ENCODE assay signal across 32 cellular contexts in the genomic region with DNA sequence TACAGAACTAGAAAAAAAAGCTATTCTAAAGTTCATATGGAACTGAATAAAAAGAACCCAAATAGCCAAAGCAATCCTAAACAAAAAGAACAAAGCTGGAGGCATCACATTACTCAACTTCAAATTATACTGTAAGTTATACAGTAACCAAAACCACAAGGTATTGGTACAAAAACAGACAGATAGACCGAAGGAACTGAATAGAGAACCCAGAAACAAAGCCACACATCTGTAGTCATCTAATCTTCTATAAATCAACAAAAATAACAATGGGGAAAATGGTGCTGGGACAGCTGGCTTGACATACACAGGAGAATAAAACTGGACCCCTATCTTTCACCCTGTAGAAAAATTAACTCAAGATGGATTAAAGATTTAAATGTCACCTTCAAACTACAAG. TPM values are rescaled to one million over a fixed set of nuclear protein-coding genes. Genes with fewer than 3 reads are reported as not detected.
"Had no signal": no experiment of that assay in that cellular context is flagged by ENCODE, and none has a peak within 500 bp of the region (broad histone marks: within the 10 kb centered on the region; RNA-seq: fewer than 3 reads in every experiment).

No MANE protein-coding gene starts in this region.

- DNase-seq: activated B cell treated with CpG ODN at 0.5 μM for 24 hours; activated CD4-positive, alpha-beta memory T cell treated with anti-CD3 and anti-CD28 coated beads for 36 hours; activated CD4-positive, alpha-beta T cell treated with anti-CD3 and anti-CD28 coated beads for 4 hours; activated CD4-positive, alpha-beta T cell treated with anti-CD3 and anti-CD28 coated beads, Interleukin-2, amount 10 ng/mL, durations not matched to agents 24 days and 14 days; activated CD4-positive, alpha-beta T cell treated with anti-CD3 and anti-CD28 coated beads, Interleukin-2, amount 50 U/mL, for 1 hour; activated CD4-positive, alpha-beta T cell treated with anti-CD3 and anti-CD28 coated beads, Interleukin-2, amount 50 U/mL, for 4 hours; activated CD4-positive, CD25-positive, alpha-beta regulatory T cell treated with anti-CD3 and anti-CD28 coated beads, Interleukin-2, amount 50 U/mL, for 72 hours; activated CD8-positive, alpha-beta memory T cell treated with anti-CD3 and anti-CD28 coated beads, Interleukin-2, amount 10 ng/mL, durations not matched to agents 7 days and 5 days; activated CD8-positive, alpha-beta memory T cell treated with anti-CD3 and anti-CD28 coated beads, Interleukin-2, amount 50 U/mL, for 48 hours; activated CD8-positive, alpha-beta T cell treated with anti-CD3 and anti-CD28 coated beads for 36 hours; activated effector memory CD4-positive, alpha-beta T cell treated with Interleukin-2 at 50 U/mL for 16 hours; activated gamma-delta T cell; activated naive CD4-positive, alpha-beta T cell treated with anti-CD3 and anti-CD28 coated beads, Interleukin-2, amount 10 ng/mL, durations not matched to agents 7 days and 5 days; activated naive CD4-positive, alpha-beta T cell treated with Interleukin-2 at 50 U/mL for 16 hours; activated naive CD8-positive, alpha-beta T cell treated with anti-CD3 and anti-CD28 coated beads, Interleukin-2, amount 10 ng/mL, durations not matched to agents 7 days and 5 days; activated naive CD8-positive, alpha-beta T cell treated with anti-CD3 and anti-CD28 coated beads, Interleukin-2, amount 50 U/mL, for 24 hours; activated T-cell treated with anti-CD3 and anti-CD28 coated beads, Interleukin-2, amount 50 U/mL, for 24 hours; activated T-cell treated with anti-CD3 and anti-CD28 coated beads, Interleukin-2, amount 50 U/mL, for 48 hours; amygdala; anterior cingulate cortex; caudate nucleus; cerebellar nuclear complex; T-helper 17 cell; T1000 had no signal

- H3K27me3 Mint-ChIP-seq: activated CD4-positive, alpha-beta T cell treated with anti-CD3 and anti-CD28 coated beads, Interleukin-2, amount 10 ng/mL, durations not matched to agents 24 days and 14 days; activated naive CD4-positive, alpha-beta T cell treated with anti-CD3 and anti-CD28 coated beads, Interleukin-2, amount 50 U/mL, for 24 hours had no signal

- H3K36me3 Mint-ChIP-seq: activated CD4-positive, alpha-beta memory T cell treated with anti-CD3 and anti-CD28 coated beads for 36 hours; activated naive CD4-positive, alpha-beta T cell treated with anti-CD3 and anti-CD28 coated beads, Interleukin-2, amount 10 ng/mL, durations not matched to agents 7 days and 5 days; activated naive CD8-positive, alpha-beta T cell; activated naive CD8-positive, alpha-beta T cell treated with anti-CD3 and anti-CD28 coated beads, Interleukin-2, amount 10 ng/mL, durations not matched to agents 7 days and 5 days; brain had no signal

- ATAC-seq: activated CD8-positive, alpha-beta memory T cell treated with anti-CD3 and anti-CD28 coated beads, Interleukin-2, amount 10 ng/mL, durations not matched to agents 7 days and 5 days; activated CD8-positive, alpha-beta T cell treated with anti-CD3 and anti-CD28 coated beads for 36 hours; activated naive CD8-positive, alpha-beta T cell treated with anti-CD3 and anti-CD28 coated beads, Interleukin-2, amount 50 U/mL, for 24 hours; T-helper 17 cell had no signal

- H3K4me1 Mint-ChIP-seq: activated B cell treated with CpG ODN at 0.5 μM for 24 hours; activated CD4-positive, alpha-beta T cell treated with anti-CD3 and anti-CD28 coated beads, Interleukin-2, amount 10 ng/mL, durations not matched to agents 24 days and 14 days; activated CD8-positive, alpha-beta memory T cell treated with anti-CD3 and anti-CD28 coated beads, Interleukin-2, amount 10 ng/mL, durations not matched to agents 7 days and 5 days; activated naive CD4-positive, alpha-beta T cell treated with anti-CD3 and anti-CD28 coated beads, Interleukin-2, amount 10 ng/mL, durations not matched to agents 7 days and 5 days; activated naive CD4-positive, alpha-beta T cell treated with anti-CD3 and anti-CD28 coated beads, Interleukin-2, amount 50 U/mL, for 24 hours; activated naive CD8-positive, alpha-beta T cell treated with anti-CD3 and anti-CD28 coated beads, Interleukin-2, amount 10 ng/mL, durations not matched to agents 7 days and 5 days; activated naive CD8-positive, alpha-beta T cell treated with anti-CD3 and anti-CD28 coated beads, Interleukin-2, amount 50 U/mL, for 24 hours; central memory CD8-positive, alpha-beta T cell; T-helper 17 cell had no signal

- H3K4me3 Mint-ChIP-seq: activated B cell treated with CpG ODN at 0.5 μM for 24 hours; activated CD4-positive, alpha-beta memory T cell treated with anti-CD3 and anti-CD28 coated beads for 36 hours; activated CD4-positive, alpha-beta T cell treated with anti-CD3 and anti-CD28 coated beads, Interleukin-2, amount 10 ng/mL, durations not matched to agents 24 days and 14 days; activated CD8-positive, alpha-beta memory T cell treated with anti-CD3 and anti-CD28 coated beads, Interleukin-2, amount 10 ng/mL, durations not matched to agents 7 days and 5 days; activated CD8-positive, alpha-beta T cell treated with anti-CD3 and anti-CD28 coated beads for 36 hours; activated naive CD4-positive, alpha-beta T cell treated with anti-CD3 and anti-CD28 coated beads, Interleukin-2, amount 10 ng/mL, durations not matched to agents 7 days and 5 days; activated naive CD4-positive, alpha-beta T cell treated with anti-CD3 and anti-CD28 coated beads, Interleukin-2, amount 50 U/mL, for 24 hours; activated naive CD8-positive, alpha-beta T cell; activated naive CD8-positive, alpha-beta T cell treated with anti-CD3 and anti-CD28 coated beads, Interleukin-2, amount 10 ng/mL, durations not matched to agents 7 days and 5 days; activated naive CD8-positive, alpha-beta T cell treated with anti-CD3 and anti-CD28 coated beads, Interleukin-2, amount 50 U/mL, for 24 hours; activated T-cell treated with anti-CD3 and anti-CD28 coated beads, Interleukin-2, amount 50 U/mL, for 24 hours; brain; central memory CD8-positive, alpha-beta T cell; T-helper 17 cell had no signal

- H3K27ac Mint-ChIP-seq: activated B cell treated with CpG ODN at 0.5 μM for 24 hours; activated CD4-positive, alpha-beta memory T cell treated with anti-CD3 and anti-CD28 coated beads for 36 hours; activated CD4-positive, alpha-beta T cell treated with anti-CD3 and anti-CD28 coated beads, Interleukin-2, amount 10 ng/mL, durations not matched to agents 24 days and 14 days; activated CD8-positive, alpha-beta memory T cell treated with anti-CD3 and anti-CD28 coated beads, Interleukin-2, amount 10 ng/mL, durations not matched to agents 7 days and 5 days; activated CD8-positive, alpha-beta T cell treated with anti-CD3 and anti-CD28 coated beads for 36 hours; activated naive CD4-positive, alpha-beta T cell treated with anti-CD3 and anti-CD28 coated beads, Interleukin-2, amount 10 ng/mL, durations not matched to agents 7 days and 5 days; activated naive CD4-positive, alpha-beta T cell treated with anti-CD3 and anti-CD28 coated beads, Interleukin-2, amount 50 U/mL, for 24 hours; activated naive CD8-positive, alpha-beta T cell; activated naive CD8-positive, alpha-beta T cell treated with anti-CD3 and anti-CD28 coated beads, Interleukin-2, amount 10 ng/mL, durations not matched to agents 7 days and 5 days; activated naive CD8-positive, alpha-beta T cell treated with anti-CD3 and anti-CD28 coated beads, Interleukin-2, amount 50 U/mL, for 24 hours; activated T-cell treated with anti-CD3 and anti-CD28 coated beads, Interleukin-2, amount 50 U/mL, for 24 hours; activated T-helper 2 cell treated with anti-CD3 and anti-CD28 coated beads, Interferon-gamma antibody, Interleukin-2, Interleukin-4, amounts not matched to agents 10 μg/mL and 5 μg/mL and 100 μg/mL, durations not matched to agents 14 hours and 24 hours and 36 hours; brain; T-helper 17 cell had no signal

RNA-seq across cellular contexts. Expression of a gene that starts 38.1 kb away (rescaled TPM):
- total RNA-seq: activated CD4-positive, alpha-beta memory T cell treated with anti-CD3 and anti-CD28 coated beads for 36 hours; activated CD4-positive, alpha-beta T cell treated with anti-CD3 and anti-CD28 coated beads, Interleukin-2, amount 10 ng/mL, durations not matched to agents 24 days and 14 days; activated CD8-positive, alpha-beta memory T cell treated with anti-CD3 and anti-CD28 coated beads, Interleukin-2, amount 10 ng/mL, durations not matched to agents 7 days and 5 days; activated CD8-positive, alpha-beta T cell treated with anti-CD3 and anti-CD28 coated beads for 36 hours; activated T-helper 2 cell treated with anti-CD3 and anti-CD28 coated beads, Interferon-gamma antibody, Interleukin-2, Interleukin-4, amounts not matched to agents 10 μg/mL and 5 μg/mL and 100 μg/mL, durations not matched to agents 14 hours and 24 hours and 36 hours; bronchial epithelial cell; cardiac muscle cell; T-helper 2 cell treated with Interferon-gamma antibody and Interleukin-4, amounts not matched to agents 100 ng/mL and 5 ng/mL, for 36 hours had no signal
